ENCODE assay signal across 11 cellular contexts in genomic region chr6:155103816-155104366, GRCh38.
DNase-seq lines count a peak whose midpoint lies in the region; ATAC-seq, FAIRE-seq and TF ChIP-seq lines count a peak whose summit lies in the region.
"Had no signal": no experiment of that assay in that cellular context is flagged by ENCODE, and none has a peak within 500 bp of the region (broad histone marks: within the 10 kb centered on the region; RNA-seq: fewer than 3 reads in every experiment).

No MANE protein-coding gene starts in this region.

- RAD21 ChIA-PET in GM12878 (lab: Charles Lee; ENCODE audit: unreplicated experiment), result no interaction called here

- no peak overlapping the region for H3K23ac ChIP-seq in H9 (ENCODE audit: insufficient read length, low read depth, low read length)

- H3K14ac ChIP-seq in H9 (ENCODE audit: insufficient read depth, low read length), result no peak overlapping the region

- no peak overlapping the region for H3K9ac ChIP-seq in H9 (ENCODE audit: extremely low read depth, insufficient read length, low read length)
- no peak overlapping the region for H3K9ac ChIP-seq in GM12878 (ENCODE audit: control insufficient read depth, insufficient read depth, low read length)

- no peak overlapping the region for H4K5ac ChIP-seq in H9 (ENCODE audit: insufficient read length, low read depth, low read length)

- H3K4me3 ChIP-seq in GM12878, result no peak overlapping the region
- H3K4me3 ChIP-seq: colonic mucosa, gastrocnemius medialis had no signal

- H3K4me2 ChIP-seq in H9 (ENCODE audit: insufficient read depth, insufficient read length, low read length), result no peak overlapping the region
- no peak overlapping the region for H3K4me2 ChIP-seq in GM12878 (ENCODE audit: control insufficient read depth, insufficient read depth)

- H3K27me3 ChIP-seq in H9 (ENCODE audit: insufficient read depth, low read length), result no peaks in the 10 kb centered on the region
- H3K27me3 ChIP-seq in GM12878 (replicated peaks in 1 of 2; ENCODE audit: control insufficient read depth in 2 of 2, insufficient read depth in 2 of 2, low read length in 1 of 2), result peaks cover 3% of the 10 kb centered on the region in 2 experiments; a peak in 3 of 4 replicates
- H3K27me3 ChIP-seq: colonic mucosa, gastrocnemius medialis had no signal

- SMC1A ChIA-PET in GM12878 (lab: Charles Lee; ENCODE audit: uncharacterized antibody, unreplicated experiment), result interaction anchor here (0.9 kb wide), 2 partner anchors 13 to 14 kb away, joined by 3 read pairs; no protein-coding TSS in a partner anchor

- H3K36me3 Mint-ChIP-seq in H9 (ENCODE audit: insufficient read depth in 1 of 3, low read depth in 3 of 3), result no peaks in the 10 kb centered on the region

- POLR2A ChIA-PET in GM12878 (lab: Charles Lee), result interaction anchor here (0.7 kb wide), 1 partner anchor 348 kb away, joined by 4 read pairs; no protein-coding TSS in a partner anchor

- H3K18ac ChIP-seq in H9 (ENCODE audit: insufficient read length, low read depth, low read length), result no peak overlapping the region

- H2AFZ ChIP-seq in H9 (ENCODE audit: low read length) (no peak overlapping the region), GM12878 (ENCODE audit: control insufficient read depth, low read depth, low read length) (no peak overlapping the region)

- ATAC-seq in GM12878 (peak; percentile 78), HG03439 (IDR thresholded peaks at IDR 0.05; ENCODE audit: unreplicated experiment) (no peak), GM18519 (IDR thresholded peaks at IDR 0.05; ENCODE audit: low FRiP score, unreplicated experiment) (no peak)
- ATAC-seq: gastrocnemius medialis had no signal

- CTCF ChIA-PET in GM12878 (lab: Yijun Ruan, JAX), result no interaction called here

- H2BK120ac ChIP-seq in H9 (ENCODE audit: low read depth, low read length, poor library complexity, severe bottlenecking), result no peak overlapping the region

- H4K91ac ChIP-seq in H9 (ENCODE audit: insufficient read length, low read depth, low read length), result no peak overlapping the region

- H3K79me2 ChIP-seq in H9 (ENCODE audit: insufficient read depth, low read length), result no peaks in the 10 kb centered on the region
- no peaks in the 10 kb centered on the region for H3K79me2 ChIP-seq in GM12878 (ENCODE audit: control insufficient read depth, insufficient read depth, low read length)

- H2AK5ac ChIP-seq in H9 (ENCODE audit: insufficient read length, low read length), result no peak overlapping the region

- no peak overlapping the region for H3K27ac ChIP-seq in H9 (ENCODE audit: insufficient read length, low read depth, low read length)
- no peak overlapping the region for H3K27ac ChIP-seq in GM12878 (ENCODE audit: control insufficient read depth, insufficient read depth)
- H3K27ac ChIP-seq: colonic mucosa, gastrocnemius medialis had no signal

- H3K4me1 ChIP-seq in H9 (ENCODE audit: insufficient read depth, low read length), result no peaks in the 10 kb centered on the region
- no peaks in the 10 kb centered on the region for H3K4me1 ChIP-seq in GM12878 (ENCODE audit: control insufficient read depth, insufficient read depth, low read length)
- H3K4me1 ChIP-seq: colonic mucosa had no signal

- intact Hi-C loops in GM12878 (cut with micrococcal nuclease; ENCODE audit: unreplicated experiment), result loop anchor here (5.0 kb wide), 1 partner anchor 68 kb away; no protein-coding TSS in a partner anchor

- no peak for TF ChIP-seq RAD21 in GM12878 (IDR thresholded peaks at IDR 0.05; ENCODE audit: insufficient read depth, low read depth, low read length)

- H4K20me1 ChIP-seq in H9 (ENCODE audit: control insufficient read depth, insufficient read depth, insufficient read length) (no peaks in the 10 kb centered on the region), GM12878 (ENCODE audit: control insufficient read depth, insufficient read depth) (no peaks in the 10 kb centered on the region)

- no TSS peak for BruUV-seq in GM12878 (replicated peaks; lab: Mats Ljungman, UMichigan)

- H3K56ac ChIP-seq in H9 (ENCODE audit: insufficient read length, low read depth, low read length), result no peak overlapping the region

- H3K79me1 ChIP-seq in H9 (ENCODE audit: insufficient read depth, low read depth, low read length, poor library complexity, severe bottlenecking), result peaks cover 2% of the 10 kb centered on the region

- no peaks in the 10 kb centered on the region for H3K36me3 ChIP-seq in GM12878 (ENCODE audit: control insufficient read depth in 2 of 2, insufficient read depth in 2 of 2, low read length in 1 of 2)
- H3K36me3 ChIP-seq: colonic mucosa, gastrocnemius medialis had no signal

- no peaks in the 10 kb centered on the region for H3K27me3 Mint-ChIP-seq in H9 (ENCODE audit: low read depth)

- H2BK15ac ChIP-seq in H9 (ENCODE audit: low read depth, low read length), result no peak overlapping the region

- no peak overlapping the region for H2BK12ac ChIP-seq in H9 (ENCODE audit: insufficient read length, low read depth, low read length)

- no peak overlapping the region for H3T11ph ChIP-seq in H9 (ENCODE audit: low read length)

- H2BK20ac ChIP-seq in H9 (ENCODE audit: low read depth, low read length, poor library complexity, severe bottlenecking), result peak overlapping the region; percentile 75

- H4K8ac ChIP-seq in H9 (replicated peaks; ENCODE audit: insufficient read length, low read depth, low read length), result no peak overlapping the region

- peaks cover 16 to 17% of the 10 kb centered on the region in 2 experiments for H3K4me1 Mint-ChIP-seq in H9

- no peaks in the 10 kb centered on the region for H3K23me2 ChIP-seq in H9 (ENCODE audit: insufficient read length, low read depth, low read length, poor library complexity, severe bottlenecking)

- no peak overlapping the region for H3K4ac ChIP-seq in H9 (ENCODE audit: low read depth, low read length)

- no peaks in the 10 kb centered on the region for H3K9me3 Mint-ChIP-seq in H9
- H3K9me3 Mint-ChIP-seq: T-helper 1 cell treated with Interleukin-12 subunit alpha and Interleukin-12 subunit beta and Interleukin-4 antibody, amounts not matched to agents 30 μg/mL and 1 μg/mL, for 36 hours had no signal

- TF ChIP-seq POLR2A in GM12878 (IDR thresholded peaks at IDR 0.05; ENCODE audit: low read depth, low read length), result no peak

- H2BK5ac ChIP-seq in H9 (ENCODE audit: insufficient read length, low read length), result no peak overlapping the region

- WGBS in H9 (ENCODE audit: extremely low coverage, insufficient read length, low lambda C conversion rate), result no CpG with 5 or more reads among the region's 5 CpGs
- 19% methylated on average over 5 of the region's 5 CpGs for WGBS in GM12878 (ENCODE audit: insufficient coverage, insufficient replicate concordance, low lambda C conversion rate, missing lambda C conversion rate)

- in situ Hi-C loops in GM12878 (cut with MboI), result no loop called here

- no peak overlapping the region; a peak in 1 of 5 replicates for H3K4me3 Mint-ChIP-seq in H9
- H3K4me3 Mint-ChIP-seq: T-helper 1 cell treated with Interleukin-12 subunit alpha and Interleukin-12 subunit beta and Interleukin-4 antibody, amounts not matched to agents 30 μg/mL and 1 μg/mL, for 36 hours had no signal

- peak overlapping the region in 2 of 3 experiments; percentile 51 to 53; a peak in 2 of 7 replicates for H3K27ac Mint-ChIP-seq in H9
- H3K27ac Mint-ChIP-seq: T-helper 1 cell treated with Interleukin-12 subunit alpha and Interleukin-12 subunit beta and Interleukin-4 antibody, amounts not matched to agents 30 μg/mL and 1 μg/mL, for 36 hours had no signal

- peak; percentile 39 for DNase-seq in EL
- DNase-seq in H9, result no peak
- no peak for DNase-seq in GM12878 (ENCODE audit: low read depth, low spot score)
- peak; percentile 45 for DNase-seq in myocyte (ENCODE audit: low read depth)
- no peak for DNase-seq in NCI-H2107 treated with DMSO at 0.1 percent for 48 hours (lab: John Stamatoyannopoulos, UW; ENCODE audit: unreplicated experiment)
- DNase-seq: colonic mucosa, gastrocnemius medialis, NCI-H2171 treated with DMSO at 0.1 percent for 48 hours had no signal

- no peaks in the 10 kb centered on the region for H3K9me3 ChIP-seq in H9 (ENCODE audit: control insufficient read depth, low read depth, low read length)
- no peaks in the 10 kb centered on the region for H3K9me3 ChIP-seq in GM12878 (replicated peaks; ENCODE audit: control insufficient read depth, insufficient read depth, low read length)
- H3K9me3 ChIP-seq: colonic mucosa, gastrocnemius medialis had no signal

- no peak for TF ChIP-seq EP300 in GM12878 (IDR thresholded peaks at IDR 0.05; ENCODE audit: borderline replicate concordance in 1 of 2, control insufficient read depth in 1 of 2, low read depth in 2 of 2, low read length in 2 of 2)

- TF ChIP-seq CTCF in H9 (conservative IDR thresholded peaks at IDR 0.05) (no peak), GM12878 (IDR thresholded peaks at IDR 0.05 in 2 of 3, conservative IDR thresholded peaks at IDR 0.05 in 1 of 3; ENCODE audit: control insufficient read depth in 2 of 3, extremely low read depth in 1 of 3, insufficient read depth in 1 of 3, low read depth in 3 of 3, low read length in 3 of 3) (no peak)

- no peak for FAIRE-seq in GM12878 (lab: Jason Lieb, UNC)

TF ChIP-seq in GM12878, 131 proteins besides CTCF, POLR2A, EP300 and RAD21 (continues in another document):
- peak in 1 of 2 experiments; percentile 51; a peak in 2 of 4 replicates for TF ChIP-seq IKZF2 (IDR thresholded peaks at IDR 0.05)
- peak; percentile 39 for TF ChIP-seq IKZF1 (conservative IDR thresholded peaks at IDR 0.05)
- TF ChIP-seq, protein P1, sequence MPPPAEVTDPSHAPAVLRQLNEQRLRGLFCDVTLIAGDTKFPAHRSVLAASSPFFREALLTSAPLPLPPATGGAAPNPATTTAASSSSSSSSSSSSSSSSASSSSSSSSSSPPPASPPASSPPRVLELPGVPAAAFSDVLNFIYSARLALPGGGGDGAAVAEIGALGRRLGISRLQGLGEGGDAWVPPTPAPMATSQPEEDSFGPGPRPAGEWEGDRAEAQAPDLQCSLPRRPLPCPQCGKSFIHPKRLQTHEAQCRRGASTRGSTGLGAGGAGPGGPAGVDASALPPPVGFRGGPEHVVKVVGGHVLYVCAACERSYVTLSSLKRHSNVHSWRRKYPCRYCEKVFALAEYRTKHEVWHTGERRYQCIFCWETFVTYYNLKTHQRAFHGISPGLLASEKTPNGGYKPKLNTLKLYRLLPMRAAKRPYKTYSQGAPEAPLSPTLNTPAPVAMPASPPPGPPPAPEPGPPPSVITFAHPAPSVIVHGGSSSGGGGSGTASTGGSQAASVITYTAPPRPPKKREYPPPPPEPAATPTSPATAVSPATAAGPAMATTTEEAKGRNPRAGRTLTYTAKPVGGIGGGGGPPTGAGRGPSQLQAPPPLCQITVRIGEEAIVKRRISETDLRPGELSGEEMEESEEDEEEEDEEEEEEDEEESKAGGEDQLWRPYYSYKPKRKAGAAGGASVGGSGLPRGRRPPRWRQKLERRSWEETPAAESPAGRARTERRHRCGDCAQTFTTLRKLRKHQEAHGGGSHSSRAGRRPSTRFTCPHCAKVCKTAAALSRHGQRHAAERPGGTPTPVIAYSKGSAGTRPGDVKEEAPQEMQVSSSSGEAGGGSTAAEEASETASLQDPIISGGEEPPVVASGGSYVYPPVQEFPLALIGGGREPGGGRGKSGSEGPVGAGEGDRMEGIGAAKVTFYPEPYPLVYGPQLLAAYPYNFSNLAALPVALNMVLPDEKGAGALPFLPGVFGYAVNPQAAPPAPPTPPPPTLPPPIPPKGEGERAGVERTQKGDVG (CRISPR knock-in tag; IDR thresholded peaks at IDR 0.05), result no peak
- no peak for TF ChIP-seq SUZ12 (IDR thresholded peaks at IDR 0.05; ENCODE audit: unreplicated experiment)
- TF ChIP-seq ZNF24 (IDR thresholded peaks at IDR 0.05), result 0 out of 2 replicates have a peak, but pooled peaks have one; percentile 26

Comparison
In these comparisons a context has a peak if more than half of its experiments do, and no peak if none do; other contexts are left out.
1. DNase-seq: peak in EL (single experiment) and myocyte (single experiment); none in H9 (single experiment), GM12878 (single experiment) and NCI-H2107 treated with DMSO at 0.1 percent for 48 hours (single experiment).